Comparison of ENCODE assay signal across 1 cellular context in genomic region chr12:116130431-116130830, GRCh38.
A peak's percentile ranks its signal among the peaks of the same experiment; 100 is the strongest.
TF ChIP-seq lines count a peak whose summit lies in the region.

No MANE protein-coding gene starts in this region.

TF ChIP-seq in K562, 482 proteins besides CTCF, POLR2A, EP300 and RAD21 (continued from another document):
- TF ChIP-seq, protein P1, sequence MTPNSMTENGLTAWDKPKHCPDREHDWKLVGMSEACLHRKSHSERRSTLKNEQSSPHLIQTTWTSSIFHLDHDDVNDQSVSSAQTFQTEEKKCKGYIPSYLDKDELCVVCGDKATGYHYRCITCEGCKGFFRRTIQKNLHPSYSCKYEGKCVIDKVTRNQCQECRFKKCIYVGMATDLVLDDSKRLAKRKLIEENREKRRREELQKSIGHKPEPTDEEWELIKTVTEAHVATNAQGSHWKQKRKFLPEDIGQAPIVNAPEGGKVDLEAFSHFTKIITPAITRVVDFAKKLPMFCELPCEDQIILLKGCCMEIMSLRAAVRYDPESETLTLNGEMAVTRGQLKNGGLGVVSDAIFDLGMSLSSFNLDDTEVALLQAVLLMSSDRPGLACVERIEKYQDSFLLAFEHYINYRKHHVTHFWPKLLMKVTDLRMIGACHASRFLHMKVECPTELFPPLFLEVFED (CRISPR knock-in tag; conservative IDR thresholded peaks at IDR 0.05), result no peak
- TF ChIP-seq STAT5A (IDR thresholded peaks at IDR 0.05; ENCODE audit: borderline replicate concordance, low read length) (no peak), SAP30 (IDR thresholded peaks at IDR 0.05; ENCODE audit: borderline replicate concordance, insufficient read depth, low read depth, low read length, poor library complexity, severe bottlenecking) (no peak), ZNF766 (CRISPR knock-in tag; conservative IDR thresholded peaks at IDR 0.05) (no peak), MTA2 (IDR thresholded peaks at IDR 0.05; ENCODE audit: low read depth) (no peak), ARHGAP35 (IDR thresholded peaks at IDR 0.05; ENCODE audit: partially characterized antibody) (no peak), ARID1B (IDR thresholded peaks at IDR 0.05) (0 out of 2 replicates have a peak, but pooled peaks have one; percentile 29), HDAC1 (IDR thresholded peaks at IDR 0.05) (0 out of 4 replicates have a peak, but pooled peaks of 1 of the 2 experiments have one; percentile 37), RCOR1 (IDR thresholded peaks at IDR 0.05; ENCODE audit: borderline replicate concordance in 1 of 2, low read depth in 2 of 2, low read length in 2 of 2) (peak in 1 of 2 experiments; percentile 17; a peak in 1 of 4 replicates), MYC (IDR thresholded peaks at IDR 0.05; ENCODE audit: low read depth, low read length) (no peak), MYC (CRISPR knock-in tag; IDR thresholded peaks at IDR 0.05; ENCODE audit: borderline replicate concordance, low read depth) (no peak), STAT5B (CRISPR knock-in tag; IDR thresholded peaks at IDR 0.05) (no peak), POLR2H (tag; IDR thresholded peaks at IDR 0.05; ENCODE audit: low read depth) (no peak), USF2 (CRISPR knock-in tag; IDR thresholded peaks at IDR 0.05) (no peak), SUPT5H (IDR thresholded peaks at IDR 0.05) (no peak), ZNF354B (CRISPR knock-in tag; IDR thresholded peaks at IDR 0.05) (no peak), SMARCA5 (IDR thresholded peaks at IDR 0.05) (no peak), CREBBP (IDR thresholded peaks at IDR 0.05; ENCODE audit: low read depth, low read length) (no peak), CEBPB (tag; IDR thresholded peaks at IDR 0.05) (no peak), ZNF75A (CRISPR knock-in tag; IDR thresholded peaks at IDR 0.05) (no peak), MEIS2 (IDR thresholded peaks at IDR 0.05; ENCODE audit: partially characterized antibody) (peak; percentile 61), CBFA2T3 (IDR thresholded peaks at IDR 0.05) (peak; percentile 64), KLF1 (tag; IDR thresholded peaks at IDR 0.05) (no peak), ZNF444 (CRISPR knock-in tag; IDR thresholded peaks at IDR 0.05) (no peak), SNAPC5 (CRISPR knock-in tag; IDR thresholded peaks at IDR 0.05) (no peak), CTBP1 (IDR thresholded peaks at IDR 0.05; ENCODE audit: borderline replicate concordance) (peak; percentile 30; the same call in 1 of the 2 replicates)
- TF ChIP-seq, protein P2, sequence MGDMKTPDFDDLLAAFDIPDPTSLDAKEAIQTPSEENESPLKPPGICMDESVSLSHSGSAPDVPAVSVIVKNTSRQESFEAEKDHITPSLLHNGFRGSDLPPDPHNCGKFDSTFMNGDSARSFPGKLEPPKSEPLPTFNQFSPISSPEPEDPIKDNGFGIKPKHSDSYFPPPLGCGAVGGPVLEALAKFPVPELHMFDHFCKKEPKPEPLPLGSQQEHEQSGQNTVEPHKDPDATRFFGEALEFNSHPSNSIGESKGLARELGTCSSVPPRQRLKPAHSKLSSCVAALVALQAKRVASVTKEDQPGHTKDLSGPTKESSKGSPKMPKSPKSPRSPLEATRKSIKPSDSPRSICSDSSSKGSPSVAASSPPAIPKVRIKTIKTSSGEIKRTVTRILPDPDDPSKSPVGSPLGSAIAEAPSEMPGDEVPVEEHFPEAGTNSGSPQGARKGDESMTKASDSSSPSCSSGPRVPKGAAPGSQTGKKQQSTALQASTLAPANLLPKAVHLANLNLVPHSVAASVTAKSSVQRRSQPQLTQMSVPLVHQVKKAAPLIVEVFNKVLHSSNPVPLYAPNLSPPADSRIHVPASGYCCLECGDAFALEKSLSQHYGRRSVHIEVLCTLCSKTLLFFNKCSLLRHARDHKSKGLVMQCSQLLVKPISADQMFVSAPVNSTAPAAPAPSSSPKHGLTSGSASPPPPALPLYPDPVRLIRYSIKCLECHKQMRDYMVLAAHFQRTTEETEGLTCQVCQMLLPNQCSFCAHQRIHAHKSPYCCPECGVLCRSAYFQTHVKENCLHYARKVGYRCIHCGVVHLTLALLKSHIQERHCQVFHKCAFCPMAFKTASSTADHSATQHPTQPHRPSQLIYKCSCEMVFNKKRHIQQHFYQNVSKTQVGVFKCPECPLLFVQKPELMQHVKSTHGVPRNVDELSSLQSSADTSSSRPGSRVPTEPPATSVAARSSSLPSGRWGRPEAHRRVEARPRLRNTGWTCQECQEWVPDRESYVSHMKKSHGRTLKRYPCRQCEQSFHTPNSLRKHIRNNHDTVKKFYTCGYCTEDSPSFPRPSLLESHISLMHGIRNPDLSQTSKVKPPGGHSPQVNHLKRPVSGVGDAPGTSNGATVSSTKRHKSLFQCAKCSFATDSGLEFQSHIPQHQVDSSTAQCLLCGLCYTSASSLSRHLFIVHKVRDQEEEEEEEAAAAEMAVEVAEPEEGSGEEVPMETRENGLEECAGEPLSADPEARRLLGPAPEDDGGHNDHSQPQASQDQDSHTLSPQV (IDR thresholded peaks at IDR 0.05), result no peak
- TF ChIP-seq, protein P3, sequence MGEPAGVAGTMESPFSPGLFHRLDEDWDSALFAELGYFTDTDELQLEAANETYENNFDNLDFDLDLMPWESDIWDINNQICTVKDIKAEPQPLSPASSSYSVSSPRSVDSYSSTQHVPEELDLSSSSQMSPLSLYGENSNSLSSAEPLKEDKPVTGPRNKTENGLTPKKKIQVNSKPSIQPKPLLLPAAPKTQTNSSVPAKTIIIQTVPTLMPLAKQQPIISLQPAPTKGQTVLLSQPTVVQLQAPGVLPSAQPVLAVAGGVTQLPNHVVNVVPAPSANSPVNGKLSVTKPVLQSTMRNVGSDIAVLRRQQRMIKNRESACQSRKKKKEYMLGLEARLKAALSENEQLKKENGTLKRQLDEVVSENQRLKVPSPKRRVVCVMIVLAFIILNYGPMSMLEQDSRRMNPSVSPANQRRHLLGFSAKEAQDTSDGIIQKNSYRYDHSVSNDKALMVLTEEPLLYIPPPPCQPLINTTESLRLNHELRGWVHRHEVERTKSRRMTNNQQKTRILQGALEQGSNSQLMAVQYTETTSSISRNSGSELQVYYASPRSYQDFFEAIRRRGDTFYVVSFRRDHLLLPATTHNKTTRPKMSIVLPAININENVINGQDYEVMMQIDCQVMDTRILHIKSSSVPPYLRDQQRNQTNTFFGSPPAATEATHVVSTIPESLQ (CRISPR knock-in tag; IDR thresholded peaks at IDR 0.05), result no peak
- TF ChIP-seq, protein P4, sequence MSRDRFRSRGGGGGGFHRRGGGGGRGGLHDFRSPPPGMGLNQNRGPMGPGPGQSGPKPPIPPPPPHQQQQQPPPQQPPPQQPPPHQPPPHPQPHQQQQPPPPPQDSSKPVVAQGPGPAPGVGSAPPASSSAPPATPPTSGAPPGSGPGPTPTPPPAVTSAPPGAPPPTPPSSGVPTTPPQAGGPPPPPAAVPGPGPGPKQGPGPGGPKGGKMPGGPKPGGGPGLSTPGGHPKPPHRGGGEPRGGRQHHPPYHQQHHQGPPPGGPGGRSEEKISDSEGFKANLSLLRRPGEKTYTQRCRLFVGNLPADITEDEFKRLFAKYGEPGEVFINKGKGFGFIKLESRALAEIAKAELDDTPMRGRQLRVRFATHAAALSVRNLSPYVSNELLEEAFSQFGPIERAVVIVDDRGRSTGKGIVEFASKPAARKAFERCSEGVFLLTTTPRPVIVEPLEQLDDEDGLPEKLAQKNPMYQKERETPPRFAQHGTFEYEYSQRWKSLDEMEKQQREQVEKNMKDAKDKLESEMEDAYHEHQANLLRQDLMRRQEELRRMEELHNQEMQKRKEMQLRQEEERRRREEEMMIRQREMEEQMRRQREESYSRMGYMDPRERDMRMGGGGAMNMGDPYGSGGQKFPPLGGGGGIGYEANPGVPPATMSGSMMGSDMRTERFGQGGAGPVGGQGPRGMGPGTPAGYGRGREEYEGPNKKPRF (IDR thresholded peaks at IDR 0.05; ENCODE audit: low read depth, low read length), result no peak
- TF ChIP-seq, protein P5, sequence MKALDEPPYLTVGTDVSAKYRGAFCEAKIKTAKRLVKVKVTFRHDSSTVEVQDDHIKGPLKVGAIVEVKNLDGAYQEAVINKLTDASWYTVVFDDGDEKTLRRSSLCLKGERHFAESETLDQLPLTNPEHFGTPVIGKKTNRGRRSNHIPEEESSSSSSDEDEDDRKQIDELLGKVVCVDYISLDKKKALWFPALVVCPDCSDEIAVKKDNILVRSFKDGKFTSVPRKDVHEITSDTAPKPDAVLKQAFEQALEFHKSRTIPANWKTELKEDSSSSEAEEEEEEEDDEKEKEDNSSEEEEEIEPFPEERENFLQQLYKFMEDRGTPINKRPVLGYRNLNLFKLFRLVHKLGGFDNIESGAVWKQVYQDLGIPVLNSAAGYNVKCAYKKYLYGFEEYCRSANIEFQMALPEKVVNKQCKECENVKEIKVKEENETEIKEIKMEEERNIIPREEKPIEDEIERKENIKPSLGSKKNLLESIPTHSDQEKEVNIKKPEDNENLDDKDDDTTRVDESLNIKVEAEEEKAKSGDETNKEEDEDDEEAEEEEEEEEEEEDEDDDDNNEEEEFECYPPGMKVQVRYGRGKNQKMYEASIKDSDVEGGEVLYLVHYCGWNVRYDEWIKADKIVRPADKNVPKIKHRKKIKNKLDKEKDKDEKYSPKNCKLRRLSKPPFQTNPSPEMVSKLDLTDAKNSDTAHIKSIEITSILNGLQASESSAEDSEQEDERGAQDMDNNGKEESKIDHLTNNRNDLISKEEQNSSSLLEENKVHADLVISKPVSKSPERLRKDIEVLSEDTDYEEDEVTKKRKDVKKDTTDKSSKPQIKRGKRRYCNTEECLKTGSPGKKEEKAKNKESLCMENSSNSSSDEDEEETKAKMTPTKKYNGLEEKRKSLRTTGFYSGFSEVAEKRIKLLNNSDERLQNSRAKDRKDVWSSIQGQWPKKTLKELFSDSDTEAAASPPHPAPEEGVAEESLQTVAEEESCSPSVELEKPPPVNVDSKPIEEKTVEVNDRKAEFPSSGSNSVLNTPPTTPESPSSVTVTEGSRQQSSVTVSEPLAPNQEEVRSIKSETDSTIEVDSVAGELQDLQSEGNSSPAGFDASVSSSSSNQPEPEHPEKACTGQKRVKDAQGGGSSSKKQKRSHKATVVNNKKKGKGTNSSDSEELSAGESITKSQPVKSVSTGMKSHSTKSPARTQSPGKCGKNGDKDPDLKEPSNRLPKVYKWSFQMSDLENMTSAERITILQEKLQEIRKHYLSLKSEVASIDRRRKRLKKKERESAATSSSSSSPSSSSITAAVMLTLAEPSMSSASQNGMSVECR (CRISPR knock-in tag; IDR thresholded peaks at IDR 0.05), result no peak
